Comparison of ENCODE assay signal across 18 cellular contexts in genomic region chr7:158361326-158361946, GRCh38.
DNase-seq lines count a peak whose midpoint lies in the region; ATAC-seq and TF ChIP-seq lines count a peak whose summit lies in the region.
"Had no signal": no experiment of that assay in that cellular context is flagged by ENCODE, and none has a peak within 500 bp of the region (broad histone marks: within the 10 kb centered on the region; RNA-seq: fewer than 3 reads in every experiment).

No MANE protein-coding gene starts in this region.

- no peak overlapping the region for H3K27ac Mint-ChIP-seq in activated CD8-positive, alpha-beta T cell treated with anti-CD3 and anti-CD28 coated beads for 36 hours
- H3K27ac Mint-ChIP-seq: CD8-positive, alpha-beta T cell had no signal

- H3K36me3 Mint-ChIP-seq in activated CD8-positive, alpha-beta T cell treated with anti-CD3 and anti-CD28 coated beads for 36 hours (ENCODE audit: low read depth), result no peaks in the 10 kb centered on the region
- H3K36me3 Mint-ChIP-seq: CD8-positive, alpha-beta T cell had no signal

- CTCF ChIA-PET in activated CD8-positive, alpha-beta T cell treated with anti-CD3 and anti-CD28 coated beads for 36 hours (lab: Charles Lee), result no interaction called here

- no peak overlapping the region for H3K4me3 Mint-ChIP-seq in activated CD8-positive, alpha-beta T cell treated with anti-CD3 and anti-CD28 coated beads for 36 hours
- H3K4me3 Mint-ChIP-seq: CD8-positive, alpha-beta T cell had no signal

- H3K4me3 ChIP-seq in upper lobe of left lung, result no peak overlapping the region
- H3K4me3 ChIP-seq: BLaER1 treated with 17β-estradiol and CSF1 and Interleukin-3, amounts not matched to agents 10 nM and 100 nM; Peyer's patch had no signal

- peaks cover 3% of the 10 kb centered on the region for H3K27me3 Mint-ChIP-seq in activated CD8-positive, alpha-beta T cell treated with anti-CD3 and anti-CD28 coated beads for 36 hours

- intact Hi-C loops in cardiac septum (cut with DNase I), result no loop called here
- intact Hi-C loops in Right ventricle myocardium superior (cut with DNase I), result no loop called here
- intact Hi-C loops in activated CD8-positive, alpha-beta T cell treated with anti-CD3 and anti-CD28 coated beads for 36 hours (cut with micrococcal nuclease), result no loop called here

- H3K9me3 ChIP-seq in upper lobe of left lung, result no peaks in the 10 kb centered on the region
- H3K9me3 ChIP-seq: BLaER1 treated with 17β-estradiol and CSF1 and Interleukin-3, amounts not matched to agents 10 nM and 100 nM; Peyer's patch had no signal

- H3K27me3 ChIP-seq in upper lobe of left lung, result no peaks in the 10 kb centered on the region
- H3K27me3 ChIP-seq: BLaER1 treated with 17β-estradiol and CSF1 and Interleukin-3, amounts not matched to agents 10 nM and 100 nM; Peyer's patch had no signal

- DNase-seq in cardiac septum (ENCODE audit: low spot score), result peak; percentile 66
- DNase-seq in Right ventricle myocardium superior, result no peak
- no peak for DNase-seq in left lobe of liver (ENCODE audit: low spot score)
- no peak for DNase-seq in omental fat pad (ENCODE audit: low spot score)
- DNase-seq in upper lobe of left lung, result peak; percentile 13 to 27
- no peak for DNase-seq in UCSD-AML1 (lab: John Stamatoyannopoulos, UW; ENCODE audit: unreplicated experiment)
- no peak for DNase-seq in activated CD8-positive, alpha-beta T cell treated with anti-CD3 and anti-CD28 coated beads for 36 hours
- no peak for DNase-seq in medulla oblongata (ENCODE audit: extremely low spot score)
- DNase-seq: CD8-positive, alpha-beta T cell; NCI-H1092 treated with DMSO at 0.1 percent for 48 hours; NCI-H146; NCI-H2029 treated with DMSO at 0.1 percent for 48 hours; NCI-H2171; NCI-H446; NCI-H526 treated with DMSO at 0.1 percent for 48 hours had no signal

- no peak for TF ChIP-seq POLR2A in upper lobe of left lung (IDR thresholded peaks at IDR 0.05)

- H3K27ac ChIP-seq in upper lobe of left lung, result no peak overlapping the region
- H3K27ac ChIP-seq: BLaER1 treated with 17β-estradiol and CSF1 and Interleukin-3, amounts not matched to agents 10 nM and 100 nM; Peyer's patch had no signal

- no peaks in the 10 kb centered on the region for H3K36me3 ChIP-seq in upper lobe of left lung
- H3K36me3 ChIP-seq: BLaER1 treated with 17β-estradiol and CSF1 and Interleukin-3, amounts not matched to agents 10 nM and 100 nM; Peyer's patch had no signal

- no peaks in the 10 kb centered on the region for H3K4me1 Mint-ChIP-seq in activated CD8-positive, alpha-beta T cell treated with anti-CD3 and anti-CD28 coated beads for 36 hours (ENCODE audit: low read depth)

- POLR2A ChIA-PET in activated CD8-positive, alpha-beta T cell treated with anti-CD3 and anti-CD28 coated beads for 36 hours (lab: Charles Lee), result no interaction called here

- ATAC-seq in Right ventricle myocardium superior (ENCODE audit: poor library complexity), result no peak
- ATAC-seq in left lobe of liver, result peak; percentile 23
- peak; percentile 23 for ATAC-seq in omental fat pad (ENCODE audit: low FRiP score)
- ATAC-seq in upper lobe of left lung (ENCODE audit: low FRiP score in 2 of 2), result no peak
- ATAC-seq in activated CD8-positive, alpha-beta T cell treated with anti-CD3 and anti-CD28 coated beads for 36 hours, result no peak
- ATAC-seq: CD8-positive, alpha-beta T cell; Right ventricle myocardium inferior had no signal

- H3K4me1 ChIP-seq in upper lobe of left lung, result no peaks in the 10 kb centered on the region
- H3K4me1 ChIP-seq: BLaER1 treated with 17β-estradiol and CSF1 and Interleukin-3, amounts not matched to agents 10 nM and 100 nM; Peyer's patch had no signal

- 73 to 82% methylated on average over 3 to 7 of the region's 8 CpGs for WGBS in upper lobe of left lung, 2 donors

- TF ChIP-seq CTCF in omental fat pad (IDR thresholded peaks at IDR 0.05) (no peak), upper lobe of left lung (IDR thresholded peaks at IDR 0.05) (no peak)
- TF ChIP-seq CTCF in activated CD8-positive, alpha-beta T cell treated with anti-CD3 and anti-CD28 coated beads for 36 hours (IDR thresholded peaks at IDR 0.05), result no peak

- H3K9me3 Mint-ChIP-seq in activated CD8-positive, alpha-beta T cell treated with anti-CD3 and anti-CD28 coated beads for 36 hours, result no peaks in the 10 kb centered on the region
- H3K9me3 Mint-ChIP-seq: CD8-positive, alpha-beta T cell had no signal

- no peak for TF ChIP-seq EP300 in upper lobe of left lung (IDR thresholded peaks at IDR 0.05)

Comparison
In these comparisons a context has a peak if more than half of its experiments do, and no peak if none do; other contexts are left out.
1. DNase-seq: peak in cardiac septum (single experiment) and upper lobe of left lung (2 of 2); none in Right ventricle myocardium superior (single experiment), left lobe of liver (single experiment), omental fat pad (single experiment), UCSD-AML1 (single experiment), activated CD8-positive, alpha-beta T cell treated with anti-CD3 and anti-CD28 coated beads for 36 hours (single experiment) and medulla oblongata (single experiment).
2. ATAC-seq: peak in left lobe of liver (single experiment) and omental fat pad (single experiment); none in Right ventricle myocardium superior (single experiment), upper lobe of left lung (0 of 2) and activated CD8-positive, alpha-beta T cell treated with anti-CD3 and anti-CD28 coated beads for 36 hours (single experiment).